In the genomic region with DNA sequence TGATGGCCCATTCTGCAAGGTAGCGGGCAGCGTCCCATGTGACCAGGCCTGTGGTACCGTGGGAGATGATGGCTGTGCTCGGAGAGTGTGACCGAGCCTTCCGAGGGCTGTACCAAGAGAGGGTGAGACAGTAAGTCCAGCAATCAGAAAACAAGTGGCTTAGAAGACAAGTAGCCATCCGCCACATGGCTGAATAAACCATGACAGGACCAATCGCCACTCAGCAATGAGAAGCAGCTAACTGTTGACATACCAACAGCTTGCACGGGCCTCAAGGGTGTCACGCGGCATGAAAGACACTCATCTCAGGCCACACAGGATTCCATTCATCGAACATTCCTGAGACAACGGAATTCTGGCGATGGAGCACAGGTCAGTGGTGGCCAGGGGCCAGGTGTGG, we compare ENCODE assay signal across 6 cellular contexts. TPM values are rescaled to one million over a fixed set of nuclear protein-coding genes. Genes with fewer than 3 reads are reported as not detected.
"Had no signal": no experiment of that assay in that cellular context is flagged by ENCODE, and none has a peak within 500 bp of the region (broad histone marks: within the 10 kb centered on the region; RNA-seq: fewer than 3 reads in every experiment).

No MANE protein-coding gene starts in this region.

RNA-seq across cellular contexts. Expression of a gene that starts 22.6 kb away (rescaled TPM):
- total RNA-seq: endothelial cell of umbilical vein, lower leg skin, smooth muscle cell had no signal
- polyA plus RNA-seq: endothelial cell of umbilical vein, heart left ventricle, pancreas, right cardiac atrium had no signal
